Comparison of ENCODE assay signal across 8 cellular contexts in the genomic region with DNA sequence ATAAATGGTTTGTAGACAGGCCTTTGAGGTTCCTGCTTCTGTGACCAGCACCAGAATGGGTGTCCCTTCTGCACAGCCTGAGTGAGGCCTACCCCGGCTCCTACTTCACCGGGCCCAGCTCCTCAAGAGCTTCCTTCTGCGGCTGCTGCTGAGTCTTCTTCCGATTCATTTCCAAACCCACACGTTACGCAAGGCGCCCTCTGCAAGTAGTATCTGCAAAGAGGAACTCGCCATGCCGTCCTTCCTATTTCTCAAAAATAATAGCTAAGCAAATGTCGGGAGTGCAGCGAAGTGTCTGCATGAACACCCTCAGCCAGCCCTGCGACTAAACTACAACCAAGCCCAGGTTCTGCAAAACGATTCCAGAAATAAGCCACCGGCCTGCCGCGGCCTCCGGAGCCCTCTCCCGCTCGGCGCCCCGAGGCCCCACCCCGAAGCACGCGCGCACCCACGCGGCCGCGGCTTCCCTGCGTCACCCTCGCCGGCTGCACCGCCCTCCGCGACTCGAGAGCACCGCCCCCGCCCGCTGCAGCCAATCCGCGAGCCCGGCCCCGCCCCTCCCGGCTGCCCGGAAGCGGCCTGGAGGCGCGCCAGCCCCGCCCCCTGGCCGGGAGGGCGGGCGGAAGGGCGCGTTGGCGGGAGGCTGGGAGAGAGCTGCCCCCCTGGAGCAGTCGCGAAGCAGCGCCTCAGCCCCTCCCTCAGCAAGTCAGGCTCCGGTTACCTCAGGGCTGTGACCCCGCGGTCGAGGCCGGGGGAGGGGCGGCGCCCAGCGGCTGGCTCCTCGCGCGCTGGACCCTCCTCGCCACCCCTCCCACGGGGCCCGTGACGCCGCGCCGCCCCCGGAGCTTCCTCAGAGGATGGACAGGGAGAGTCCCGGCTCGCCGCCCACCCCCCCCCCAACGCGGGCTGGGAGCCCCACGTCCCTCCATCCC. TPM values are rescaled to one million over a fixed set of nuclear protein-coding genes. Genes with fewer than 3 reads are reported as not detected.
DNase-seq lines count a peak whose midpoint lies in the region; TF ChIP-seq lines count a peak whose summit lies in the region.

No MANE protein-coding gene starts in this region.

- TF ChIP-seq CTCF in fibroblast of villous mesenchyme (IDR thresholded peaks at IDR 0.05; ENCODE audit: insufficient read depth, low read depth, low read length) (no peak), neural crest cell (conservative IDR thresholded peaks at IDR 0.05) (no peak)

- no peaks in the 10 kb centered on the region for H3K9me3 Mint-ChIP-seq in neural crest cell
- H3K9me3 Mint-ChIP-seq in stimulated activated naive CD8-positive, alpha-beta T cell treated with anti-CD3 and anti-CD28 coated beads, Interleukin-15, Interleukin-2, amounts not matched to agents 100 ng/mL and 50 ng/mL, for 24 hours: no peaks in the 10 kb centered on the region

- peak overlapping the region; percentile 72 for H3K4me3 ChIP-seq in fibroblast of villous mesenchyme (ENCODE audit: low read depth, low read length)

- DNase-seq in ELF-1 (ENCODE audit: low read depth, low spot score): peak; percentile 96
- DNase-seq in GOT3 (lab: John Stamatoyannopoulos, UW): peak; percentile 92
- peak; percentile 94 for DNase-seq in LoVo (ENCODE audit: low spot score)
- peak; percentile 69 for DNase-seq in SHP77 treated with DMSO at 0.1 percent for 48 hours (lab: John Stamatoyannopoulos, UW)
- peak; percentile 98 for DNase-seq in activated gamma-delta T cell (lab: John Stamatoyannopoulos, UW)
- DNase-seq in fibroblast of villous mesenchyme (ENCODE audit: low read depth): peak; percentile 96
- DNase-seq in neural crest cell (ENCODE audit: low read depth, low spot score): peak; percentile 88

- H3K4me3 Mint-ChIP-seq in neural crest cell: peak overlapping the region; percentile 88
- H3K4me3 Mint-ChIP-seq in stimulated activated naive CD8-positive, alpha-beta T cell treated with anti-CD3 and anti-CD28 coated beads, Interleukin-15, Interleukin-2, amounts not matched to agents 100 ng/mL and 50 ng/mL, for 24 hours: peak overlapping the region; percentile 99

- peak overlapping the region; percentile 46 for H3K27ac Mint-ChIP-seq in neural crest cell (ENCODE audit: unreplicated experiment)
- peak overlapping the region; percentile 99 for H3K27ac Mint-ChIP-seq in stimulated activated naive CD8-positive, alpha-beta T cell treated with anti-CD3 and anti-CD28 coated beads, Interleukin-15, Interleukin-2, amounts not matched to agents 100 ng/mL and 50 ng/mL, for 24 hours

- H3K27me3 Mint-ChIP-seq in neural crest cell (ENCODE audit: low read depth): peaks cover 8% of the 10 kb centered on the region
- H3K27me3 Mint-ChIP-seq in stimulated activated naive CD8-positive, alpha-beta T cell treated with anti-CD3 and anti-CD28 coated beads, Interleukin-15, Interleukin-2, amounts not matched to agents 100 ng/mL and 50 ng/mL, for 24 hours: no peaks in the 10 kb centered on the region

- H3K4me1 Mint-ChIP-seq in neural crest cell: peaks cover 63% of the 10 kb centered on the region
- H3K4me1 Mint-ChIP-seq in stimulated activated naive CD8-positive, alpha-beta T cell treated with anti-CD3 and anti-CD28 coated beads, Interleukin-15, Interleukin-2, amounts not matched to agents 100 ng/mL and 50 ng/mL, for 24 hours (ENCODE audit: low read depth): peaks cover 65% of the 10 kb centered on the region

- H3K36me3 Mint-ChIP-seq in neural crest cell (ENCODE audit: low read depth): peaks cover 7% of the 10 kb centered on the region
- H3K36me3 Mint-ChIP-seq in stimulated activated naive CD8-positive, alpha-beta T cell treated with anti-CD3 and anti-CD28 coated beads, Interleukin-15, Interleukin-2, amounts not matched to agents 100 ng/mL and 50 ng/mL, for 24 hours (ENCODE audit: low read depth): peaks cover 12% of the 10 kb centered on the region

RNA-seq across cellular contexts. Expression of a gene that starts 8.3 kb away (rescaled TPM):
- total RNA-seq in fibroblast of villous mesenchyme (7.8 and 11.6 TPM in 2 replicates), neural crest cell (24.7 and 26.9 TPM in 2 replicates)

RNA-seq across cellular contexts. Expression of a gene that starts 55.2 kb away (rescaled TPM):
- total RNA-seq in fibroblast of villous mesenchyme (29.6 and 29.8 TPM in 2 replicates), neural crest cell (92.1 and 102 TPM in 2 replicates)

RNA-seq across cellular contexts. Expression of a gene that starts 56.3 kb away (rescaled TPM):
- 45.8 and 48.0 TPM in 2 replicates for total RNA-seq in fibroblast of villous mesenchyme
- 50.2 and 50.5 TPM in 2 replicates for total RNA-seq in neural crest cell

Comparison
In these comparisons a context has a peak if more than half of its experiments do, and no peak if none do; other contexts are left out.
1. Peak in every context shown above with its lines: DNase-seq and H3K4me3 ChIP-seq.